In genomic region chr5:135561266-135561665, GRCh38 we compare ENCODE assay signal across 22 cellular contexts. TPM values are rescaled to one million over a fixed set of nuclear protein-coding genes. Genes with fewer than 3 reads are reported as not detected.
DNase-seq lines count a peak whose midpoint lies in the region; ATAC-seq, FAIRE-seq and TF ChIP-seq lines count a peak whose summit lies in the region.
"Had no signal": no experiment of that assay in that cellular context is flagged by ENCODE, and none has a peak within 500 bp of the region (broad histone marks: within the 10 kb centered on the region; RNA-seq: fewer than 3 reads in every experiment).

No MANE protein-coding gene starts in this region.

- H3K4me1 ChIP-seq in GM12878 (ENCODE audit: control insufficient read depth, insufficient read depth, low read length): no peaks in the 10 kb centered on the region
- H3K4me1 ChIP-seq in neural progenitor cell: no peaks in the 10 kb centered on the region
- H3K4me1 ChIP-seq: upper lobe of right lung had no signal

- no peaks in the 10 kb centered on the region for H3F3A ChIP-seq in neural progenitor cell (ENCODE audit: low read depth)

- whole genome bisulfite sequencing in GM12878 (ENCODE audit: insufficient coverage, insufficient replicate concordance, low lambda C conversion rate, missing lambda C conversion rate): 87% methylated on average over 6 of the region's 6 CpGs

- no peak for TF ChIP-seq CTCF in GM12878 (IDR thresholded peaks at IDR 0.05 in 2 of 3, conservative IDR thresholded peaks at IDR 0.05 in 1 of 3; ENCODE audit: control insufficient read depth in 2 of 3, extremely low read depth in 1 of 3, insufficient read depth in 1 of 3, low read depth in 3 of 3, low read length in 3 of 3)
- TF ChIP-seq CTCF in neural progenitor cell (IDR thresholded peaks at IDR 0.05): no peak

- no peaks in the 10 kb centered on the region; the same call in 2 of the 3 replicates for H3K9me3 ChIP-seq in GM12878 (replicated peaks; ENCODE audit: control insufficient read depth, insufficient read depth, low read length)
- H3K9me3 ChIP-seq in neural progenitor cell (ENCODE audit: low read depth): no peaks in the 10 kb centered on the region
- H3K9me3 ChIP-seq: left lung, upper lobe of right lung had no signal

- DNase-seq in Right ventricle myocardium inferior (ENCODE audit: missing footprints) (peak; percentile 11), left ventricle myocardium superior (no peak), GM12878 (ENCODE audit: low read depth, low spot score) (no peak), neural progenitor cell (ENCODE audit: low spot score) (no peak), DMS79 treated with DMSO at 0.1 percent for 48 hours (lab: John Stamatoyannopoulos, UW) (no peak), HEK293T (ENCODE audit: extremely low spot score) (no peak), DMS153 treated with DMSO at 0.1 percent for 48 hours (lab: John Stamatoyannopoulos, UW; ENCODE audit: unreplicated experiment) (no peak)
- DNase-seq in activated naive CD4-positive, alpha-beta T cell treated with anti-CD3 and anti-CD28 coated beads for 36 hours: no peak

- H3K36me3 Mint-ChIP-seq in neural progenitor cell: no peaks in the 10 kb centered on the region
- H3K36me3 Mint-ChIP-seq in activated naive CD4-positive, alpha-beta T cell treated with anti-CD3 and anti-CD28 coated beads for 36 hours (ENCODE audit: low read depth): no peaks in the 10 kb centered on the region
- H3K36me3 Mint-ChIP-seq: activated naive CD8-positive, alpha-beta T cell treated with anti-CD3 and anti-CD28 coated beads for 36 hours; CD8-positive, alpha-beta T cell; stimulated activated memory B cell treated with anti-CD40 and anti-IgM and Interleukin-4, amounts not matched to agents 10 μg/mL and 1 μg/mL and 100 μg/mL, for 72 hours had no signal

- H3K36me3 ChIP-seq in GM12878 (ENCODE audit: control insufficient read depth in 2 of 2, insufficient read depth in 2 of 2, low read length in 1 of 2) (no peaks in the 10 kb centered on the region), neural progenitor cell (no peaks in the 10 kb centered on the region)
- H3K36me3 ChIP-seq: left lung, upper lobe of right lung had no signal

- CTCF ChIA-PET in GM12878 (lab: Yijun Ruan, JAX) (interaction anchor here (0.6 to 10.2 kb wide), 24 partner anchors 9 to 330 kb away, joined by 3 to 203 read pairs (median 4); partner anchors contain the start of gene DCANP1), HEK293T (lab: Yijun Ruan, JAX) (interaction anchor here (0.6 to 3.4 kb wide), 24 partner anchors 9 to 331 kb away, joined by 3 to 26 read pairs (median 6); partner anchors contain the start of gene SLC25A48)
- CTCF ChIA-PET in activated naive CD4-positive, alpha-beta T cell treated with anti-CD3 and anti-CD28 coated beads for 36 hours (lab: Charles Lee): interaction anchor here (0.7 to 3.7 kb wide), 15 partner anchors 9 to 1860 kb away, joined by 3 to 28 read pairs (median 4); no protein-coding TSS in a partner anchor

- TF ChIP-seq POLR2A in GM12878 (IDR thresholded peaks at IDR 0.05; ENCODE audit: low read depth, low read length): no peak

- H3K4me2 ChIP-seq in GM12878 (ENCODE audit: control insufficient read depth, insufficient read depth): no peak overlapping the region
- H3K4me2 ChIP-seq in neural progenitor cell: no peak overlapping the region

- H3K4me3 Mint-ChIP-seq in neural progenitor cell: no peak overlapping the region
- H3K4me3 Mint-ChIP-seq in activated naive CD4-positive, alpha-beta T cell treated with anti-CD3 and anti-CD28 coated beads for 36 hours: no peak overlapping the region
- H3K4me3 Mint-ChIP-seq: activated CD4-positive, alpha-beta T cell treated with anti-CD3 and anti-CD28 coated beads, Interleukin-2, amount 10 ng/mL, durations not matched to agents 24 days and 14 days; activated naive CD8-positive, alpha-beta T cell treated with anti-CD3 and anti-CD28 coated beads for 36 hours; CD8-positive, alpha-beta T cell; stimulated activated memory B cell treated with anti-CD40 and anti-IgM and Interleukin-4, amounts not matched to agents 10 μg/mL and 1 μg/mL and 100 μg/mL, for 72 hours had no signal

- H3K27me3 Mint-ChIP-seq in neural progenitor cell (ENCODE audit: insufficient read depth, low read depth): peaks cover 8% of the 10 kb centered on the region
- H3K27me3 Mint-ChIP-seq in activated naive CD4-positive, alpha-beta T cell treated with anti-CD3 and anti-CD28 coated beads for 36 hours (ENCODE audit: low read depth): peaks cover 28% of the 10 kb centered on the region

- in situ Hi-C loops in GM12878 (cut with MboI): no loop called here

- H4K20me1 ChIP-seq in GM12878 (ENCODE audit: control insufficient read depth, insufficient read depth) (no peaks in the 10 kb centered on the region), neural progenitor cell (ENCODE audit: low read depth) (no peaks in the 10 kb centered on the region)

- no peak for TF ChIP-seq EP300 in GM12878 (IDR thresholded peaks at IDR 0.05; ENCODE audit: borderline replicate concordance in 1 of 2, control insufficient read depth in 1 of 2, low read depth in 2 of 2, low read length in 2 of 2)

- BruUV-seq in GM12878 (replicated peaks; lab: Mats Ljungman, UMichigan): no TSS peak

- peaks cover 18% of the 10 kb centered on the region for H3K4me1 Mint-ChIP-seq in neural progenitor cell
- H3K4me1 Mint-ChIP-seq in activated naive CD4-positive, alpha-beta T cell treated with anti-CD3 and anti-CD28 coated beads for 36 hours (ENCODE audit: low read depth): peaks cover 4% of the 10 kb centered on the region

- H3K9ac ChIP-seq in GM12878 (ENCODE audit: control insufficient read depth, insufficient read depth, low read length) (no peak overlapping the region), neural progenitor cell (no peak overlapping the region)

- POLR2A ChIA-PET in GM12878 (lab: Charles Lee): no interaction called here
- POLR2A ChIA-PET in HEK293T (lab: Yijun Ruan, JAX): interaction anchor here (1.9 kb wide), 1 partner anchor 99 kb away, joined by 4 read pairs; no protein-coding TSS in a partner anchor

- H3K79me2 ChIP-seq in GM12878 (ENCODE audit: control insufficient read depth, insufficient read depth, low read length): no peaks in the 10 kb centered on the region
- H3K79me2 ChIP-seq in neural progenitor cell (ENCODE audit: low read depth): no peaks in the 10 kb centered on the region

- RAD21 ChIA-PET in GM12878 (lab: Charles Lee; ENCODE audit: unreplicated experiment): interaction anchor here (0.7 to 2.7 kb wide), 5 partner anchors 10 to 269 kb away, joined by 3 to 26 read pairs (median 4); no protein-coding TSS in a partner anchor

- TF ChIP-seq RAD21 in GM12878 (IDR thresholded peaks at IDR 0.05; ENCODE audit: insufficient read depth, low read depth, low read length): no peak

- peak overlapping the region; percentile 46; the same call in 1 of the 2 replicates for H2AFZ ChIP-seq in GM12878 (ENCODE audit: control insufficient read depth, low read depth, low read length)
- peak overlapping the region; percentile 86 for H2AFZ ChIP-seq in neural progenitor cell (replicated peaks)

- H3K27me3 ChIP-seq in GM12878 (replicated peaks in 1 of 2; ENCODE audit: control insufficient read depth in 2 of 2, insufficient read depth in 2 of 2, low read length in 1 of 2) (peaks cover 3% of the 10 kb centered on the region in 2 experiments; a peak in 3 of 4 replicates), neural progenitor cell (peaks cover 49% of the 10 kb centered on the region)

- ATAC-seq in Right ventricle myocardium inferior (no peak), left ventricle myocardium superior (no peak), GM12878 (no peak)

- H3K27ac Mint-ChIP-seq in neural progenitor cell: no peak overlapping the region
- H3K27ac Mint-ChIP-seq in activated naive CD4-positive, alpha-beta T cell treated with anti-CD3 and anti-CD28 coated beads for 36 hours: no peak overlapping the region
- H3K27ac Mint-ChIP-seq: activated CD4-positive, alpha-beta T cell treated with anti-CD3 and anti-CD28 coated beads, Interleukin-2, amount 10 ng/mL, durations not matched to agents 24 days and 14 days; activated naive CD8-positive, alpha-beta T cell treated with anti-CD3 and anti-CD28 coated beads for 36 hours; CD8-positive, alpha-beta T cell; stimulated activated memory B cell treated with anti-CD40 and anti-IgM and Interleukin-4, amounts not matched to agents 10 μg/mL and 1 μg/mL and 100 μg/mL, for 72 hours had no signal

- intact Hi-C loops in Right ventricle myocardium inferior (cut with DNase I) (loop anchor here (10.0 kb wide), 2 partner anchors 154 to 654 kb away; no protein-coding TSS in a partner anchor), left ventricle myocardium superior (cut with micrococcal nuclease) (loop anchor here (5.0 kb wide), 1 partner anchor 271 kb away; the partner anchor contains the start of gene SLC25A48), GM12878 (cut with micrococcal nuclease; ENCODE audit: unreplicated experiment) (loop anchor here (1.0 kb wide), 1 partner anchor 269 kb away; no protein-coding TSS in a partner anchor)
- intact Hi-C loops in activated naive CD4-positive, alpha-beta T cell treated with anti-CD3 and anti-CD28 coated beads for 36 hours (cut with micrococcal nuclease): loop anchor here (5.0 to 10.0 kb wide), 2 partner anchors 194 to 521 kb away; no protein-coding TSS in a partner anchor

- H3K9me3 Mint-ChIP-seq in neural progenitor cell: no peaks in the 10 kb centered on the region
- no peaks in the 10 kb centered on the region for H3K9me3 Mint-ChIP-seq in activated naive CD4-positive, alpha-beta T cell treated with anti-CD3 and anti-CD28 coated beads for 36 hours
- H3K9me3 Mint-ChIP-seq: activated CD4-positive, alpha-beta T cell treated with anti-CD3 and anti-CD28 coated beads, Interleukin-2, amount 10 ng/mL, durations not matched to agents 24 days and 14 days; activated naive CD8-positive, alpha-beta T cell treated with anti-CD3 and anti-CD28 coated beads for 36 hours; CD8-positive, alpha-beta T cell had no signal

- H3K4me3 ChIP-seq in GM12878 (no peak overlapping the region), neural progenitor cell (no peak overlapping the region)
- H3K4me3 ChIP-seq: left lung, upper lobe of right lung had no signal

- H3K27ac ChIP-seq in GM12878 (ENCODE audit: control insufficient read depth, insufficient read depth): no peak overlapping the region
- no peak overlapping the region for H3K27ac ChIP-seq in neural progenitor cell
- H3K27ac ChIP-seq: left lung, upper lobe of right lung had no signal

- FAIRE-seq in GM12878 (lab: Jason Lieb, UNC): no peak
- FAIRE-seq: colon, islet of Langerhans had no signal

- SMC1A ChIA-PET in GM12878 (lab: Charles Lee; ENCODE audit: uncharacterized antibody, unreplicated experiment): interaction anchor here (1.4 to 1.5 kb wide), 2 partner anchors 270 to 278 kb away, joined by 3 to 5 read pairs; no protein-coding TSS in a partner anchor

RNA-seq across cellular contexts. Expression of gene CXCL14, which starts 17.5 kb away (rescaled TPM):
- total RNA-seq in Right ventricle myocardium inferior: 1.8 TPM
- total RNA-seq in left ventricle myocardium superior: 1.3 TPM
- not detected in 2 replicates for total RNA-seq in GM12878 (2013; cell fraction: nucleolus; rRNA removed)
- total RNA-seq in GM12878 (2014; rRNA removed): not detected in 2 replicates
- not detected in 2 replicates for total RNA-seq in GM12878 (2014; rRNA removed; fragmentation: Illumina TruSeq; extraction: Trizol)
- not detected in 2 replicates for total RNA-seq in GM12878 (2021)
- polyA plus RNA-seq in GM12878 (2011; ENCODE audit: low read depth): 0.20 TPM
- polyA plus RNA-seq in GM12878 (2011; rRNA removed): 0.05 and 0.09 TPM in 2 replicates
- polyA plus RNA-seq in GM12878 (2011; cell fraction: cytosol; rRNA removed): 0.07 TPM in 1 of 2 replicates, not detected in the other
- polyA plus RNA-seq in GM12878 (2011; cell fraction: nucleus; rRNA removed): not detected in 2 replicates
- 0.26 and 0.36 TPM in 2 replicates for polyA plus RNA-seq in GM12878 (2012)
- polyA plus RNA-seq in GM12878 (2014; fragmentation: Illumina TruSeq; extraction: Trizol): not detected in 2 replicates
- not detected for polyA plus RNA-seq in GM12878 (2014; fragmentation: Nextera tagmentation; extraction: Ambion mirVana)
- polyA plus RNA-seq in GM12878 (2014; rRNA removed): not detected in 2 replicates
- not detected for polyA plus RNA-seq in GM12878 (2016; fragmentation: Nextera tagmentation; extraction: Ambion mirVana)
- polyA minus RNA-seq in GM12878 (2011; rRNA and poly(A)+ RNA removed): not detected in 2 replicates
- polyA minus RNA-seq in GM12878 (2011; cell fraction: cytosol; rRNA and poly(A)+ RNA removed): not detected in 2 replicates
- polyA minus RNA-seq in GM12878 (2011; cell fraction: nucleus; rRNA and poly(A)+ RNA removed): not detected in 2 replicates
- total RNA-seq in neural progenitor cell (ENCODE audit: low replicate concordance): 0.45 TPM in 1 of 2 replicates, not detected in the other
- not detected for total RNA-seq in activated naive CD4-positive, alpha-beta T cell treated with anti-CD3 and anti-CD28 coated beads for 36 hours
- total RNA-seq: A172; activated CD4-positive, alpha-beta T cell treated with anti-CD3 and anti-CD28 coated beads, Interleukin-2, amount 10 ng/mL, durations not matched to agents 24 days and 14 days; activated CD8-positive, alpha-beta memory T cell treated with anti-CD3 and anti-CD28 coated beads for 36 hours; activated naive CD8-positive, alpha-beta T cell treated with anti-CD3 and anti-CD28 coated beads for 36 hours; CD8-positive, alpha-beta T cell; glomerular endothelial cell; myocyte had no signal

RNA-seq across cellular contexts. Expression of gene NEUROG1, which starts 25.5 kb away (rescaled TPM):
- not detected for total RNA-seq in Right ventricle myocardium inferior
- not detected for total RNA-seq in left ventricle myocardium superior
- not detected in 2 replicates for total RNA-seq in GM12878 (2013; cell fraction: nucleolus; rRNA removed)
- not detected in 2 replicates for total RNA-seq in GM12878 (2014; rRNA removed)
- not detected in 2 replicates for total RNA-seq in GM12878 (2014; rRNA removed; fragmentation: Illumina TruSeq; extraction: Trizol)
- total RNA-seq in GM12878 (2021): not detected in 2 replicates
- polyA plus RNA-seq in GM12878 (2011; ENCODE audit: low read depth): not detected
- polyA plus RNA-seq in GM12878 (2011; rRNA removed): not detected in 2 replicates
- not detected in 2 replicates for polyA plus RNA-seq in GM12878 (2011; cell fraction: cytosol; rRNA removed)
- not detected in 2 replicates for polyA plus RNA-seq in GM12878 (2011; cell fraction: nucleus; rRNA removed)
- polyA plus RNA-seq in GM12878 (2012): not detected in 2 replicates
- not detected in 2 replicates for polyA plus RNA-seq in GM12878 (2014; fragmentation: Illumina TruSeq; extraction: Trizol)
- not detected for polyA plus RNA-seq in GM12878 (2014; fragmentation: Nextera tagmentation; extraction: Ambion mirVana)
- not detected in 2 replicates for polyA plus RNA-seq in GM12878 (2014; rRNA removed)
- not detected for polyA plus RNA-seq in GM12878 (2016; fragmentation: Nextera tagmentation; extraction: Ambion mirVana)
- polyA minus RNA-seq in GM12878 (2011; rRNA and poly(A)+ RNA removed): not detected in 2 replicates
- not detected in 2 replicates for polyA minus RNA-seq in GM12878 (2011; cell fraction: cytosol; rRNA and poly(A)+ RNA removed)
- polyA minus RNA-seq in GM12878 (2011; cell fraction: nucleus; rRNA and poly(A)+ RNA removed): not detected in 2 replicates
- total RNA-seq in neural progenitor cell (ENCODE audit: low replicate concordance): not detected in 2 replicates
- not detected for total RNA-seq in activated naive CD4-positive, alpha-beta T cell treated with anti-CD3 and anti-CD28 coated beads for 36 hours
- total RNA-seq: A172; activated CD4-positive, alpha-beta T cell treated with anti-CD3 and anti-CD28 coated beads, Interleukin-2, amount 10 ng/mL, durations not matched to agents 24 days and 14 days; activated CD8-positive, alpha-beta memory T cell treated with anti-CD3 and anti-CD28 coated beads for 36 hours; activated naive CD8-positive, alpha-beta T cell treated with anti-CD3 and anti-CD28 coated beads for 36 hours; CD8-positive, alpha-beta T cell; glomerular endothelial cell; H7; left lung; myocyte; right cardiac atrium; upper lobe of right lung had no signal
- polyA plus RNA-seq: right cardiac atrium had no signal
